In genomic region chr10:1737222-1738061, GRCh38 we compare ENCODE assay signal across 8 cellular contexts. TPM values are rescaled to one million over a fixed set of nuclear protein-coding genes. Genes with fewer than 3 reads are reported as not detected.
DNase-seq lines count a peak whose midpoint lies in the region; ATAC-seq and TF ChIP-seq lines count a peak whose summit lies in the region.

Gene ADARB2 (minus strand): TSS chr10:1737525.

- H3K36me3 ChIP-seq in DND-41 (ENCODE audit: insufficient read depth, low read length) (no peaks in the 10 kb centered on the region), cardiac muscle cell (no peaks in the 10 kb centered on the region), rectal smooth muscle tissue (ENCODE audit: control insufficient read depth, insufficient read depth, low read length) (no peaks in the 10 kb centered on the region)

- H3K27ac ChIP-seq in DND-41 (ENCODE audit: low read length) (no peak within 1 kb of the TSS), RWPE1 (no peak within 1 kb of the TSS), cardiac muscle cell (no peak within 1 kb of the TSS), rectal smooth muscle tissue (ENCODE audit: low read depth, low read length) (no peak within 1 kb of the TSS)

- H3K9me3 ChIP-seq in DND-41 (ENCODE audit: insufficient read depth, low read length, severe bottlenecking) = no peaks in the 10 kb centered on the region
- no peaks in the 10 kb centered on the region for H3K9me3 ChIP-seq in cardiac muscle cell (ENCODE audit: low read depth)

- CTCF ChIA-PET in RWPE1 (lab: Yijun Ruan, JAX) = interaction anchor here (0.6 to 0.7 kb wide), 2 partner anchors 85 to 366 kb away, joined by 3 read pairs; no protein-coding TSS in a partner anchor

- H2AFZ ChIP-seq in DND-41 (ENCODE audit: low read depth, low read length) = no peak within 1 kb of the TSS

- H4K20me1 ChIP-seq in DND-41 (ENCODE audit: insufficient read depth, low read length) = no peaks in the 10 kb centered on the region

- ATAC-seq in DND-41 (ENCODE audit: insufficient read depth, low read depth) (peak; percentile 44; the same call in 2 of the 3 replicates), GM19397 (IDR thresholded peaks at IDR 0.05; ENCODE audit: unreplicated experiment) (peak; percentile 67), HG03439 (IDR thresholded peaks at IDR 0.05; ENCODE audit: unreplicated experiment) (peak; percentile 83)

- H3K4me1 ChIP-seq in DND-41 (ENCODE audit: insufficient read depth, low read length) (peaks cover 25% of the 10 kb centered on the region), cardiac muscle cell (ENCODE audit: low read depth) (peaks cover 16% of the 10 kb centered on the region), rectal smooth muscle tissue (ENCODE audit: control insufficient read depth, insufficient read depth, low read length) (no peaks in the 10 kb centered on the region)

- H3K79me2 ChIP-seq in DND-41 (ENCODE audit: insufficient read depth, low read length) = no peaks in the 10 kb centered on the region

- POLR2A ChIA-PET in RWPE1 (lab: Yijun Ruan, JAX; ENCODE audit: low non-redundant PET) = no interaction called here

- TF ChIP-seq CTCF in DND-41 (IDR thresholded peaks at IDR 0.05; ENCODE audit: borderline replicate concordance, extremely low read depth, low read length, poor library complexity, severe bottlenecking) (no peak), RWPE1 (conservative IDR thresholded peaks at IDR 0.05; ENCODE audit: low read depth) (no peak), cardiac muscle cell (IDR thresholded peaks at IDR 0.05; ENCODE audit: low read depth, low read length) (no peak)

- H3K27me3 ChIP-seq in DND-41 (ENCODE audit: insufficient read depth, low read length, poor library complexity) = peaks cover 63% of the 10 kb centered on the region
- peaks cover 61% of the 10 kb centered on the region for H3K27me3 ChIP-seq in cardiac muscle cell
- H3K27me3 ChIP-seq in rectal smooth muscle tissue (ENCODE audit: control insufficient read depth, insufficient read depth, low read length) = peaks cover 18% of the 10 kb centered on the region

- H3K9ac ChIP-seq in DND-41 (ENCODE audit: low read depth, low read length) = peak within 1 kb of the TSS; percentile 17; the same call in 1 of the 2 replicates
- H3K9ac ChIP-seq in rectal smooth muscle tissue (ENCODE audit: low read length) = no peak within 1 kb of the TSS

- H3K4me3 ChIP-seq in DND-41 (ENCODE audit: low read depth in 1 of 2, low read length in 2 of 2) (peak within 1 kb of the TSS in 1 of 2 experiments; percentile 36; a peak in 2 of 4 replicates), cardiac muscle cell (peak within 1 kb of the TSS; percentile 36), rectal smooth muscle tissue (ENCODE audit: low read length) (peak within 1 kb of the TSS; percentile 1)

- peak within 1 kb of the TSS; percentile 57 for H3K4me2 ChIP-seq in DND-41 (ENCODE audit: insufficient read depth, low read length)

- peak; percentile 17 for DNase-seq in DND-41
- DNase-seq in RWPE1 (ENCODE audit: low spot score) = peak; percentile 28
- peak in 1 of 2 donors; percentile 92 for DNase-seq in cardiac muscle cell (ENCODE audit: low read depth in 1 of 2, low spot score in 1 of 2)
- DNase-seq in CD1c-positive myeloid dendritic cell (ENCODE audit: extremely low spot score) = no peak
- no peak for DNase-seq in SIG-M5 (lab: John Stamatoyannopoulos, UW)

RNA-seq across cellular contexts. Expression of gene ADARB2, which starts in this region (rescaled TPM):
- total RNA-seq in cardiac muscle cell = 2.4 and 3.1 TPM in 2 replicates
- 1.6 TPM in 2 replicates for polyA plus RNA-seq in cardiac muscle cell

Comparison
In these comparisons a context has a peak if more than half of its experiments do, and no peak if none do; other contexts are left out.
1. DNase-seq: peak in DND-41 (single experiment) and RWPE1 (single experiment); none in CD1c-positive myeloid dendritic cell (single experiment) and SIG-M5 (single experiment).
2. Peak in every context shown above with its lines, with median percentiles within 50 percentile points of each other: ATAC-seq.